Comparison of ENCODE assay signal across 8 cellular contexts in genomic region chr11:64742940-64743590, GRCh38. TPM values are rescaled to one million over a fixed set of nuclear protein-coding genes. Genes with fewer than 3 reads are reported as not detected.
DNase-seq lines count a peak whose midpoint lies in the region; ATAC-seq and TF ChIP-seq lines count a peak whose summit lies in the region.

No MANE protein-coding gene starts in this region.

- peaks cover 0 to 4% of the 10 kb centered on the region in 2 donors for H3K27me3 ChIP-seq in Peyer's patch
- H3K27me3 ChIP-seq in parathyroid adenoma (ENCODE audit: control insufficient read depth, insufficient read depth, low read length), result no peaks in the 10 kb centered on the region
- peaks cover 0 to 9% (median 0%) of the 10 kb centered on the region in 4 donors for H3K27me3 ChIP-seq in upper lobe of left lung

- DNase-seq in AG08396 (ENCODE audit: low spot score), result peak; percentile 94
- peak; percentile 5 for DNase-seq in GOT3 (lab: John Stamatoyannopoulos, UW)
- DNase-seq in Peyer's patch, result peak; percentile 72 to 89 (median 86)
- DNase-seq in activated naive CD4-positive, alpha-beta T cell treated with Interleukin-2 at 50 U/mL for 16 hours, result peak; percentile 82
- peak; percentile 93 for DNase-seq in Right ventricle myocardium inferior (ENCODE audit: missing footprints)
- DNase-seq in upper lobe of left lung, result peak; percentile 87 to 97

- H3K27ac ChIP-seq in Peyer's patch, result peak overlapping the region; percentile 83 to 98 (median 88)
- H3K27ac ChIP-seq in parathyroid adenoma, result peak overlapping the region; percentile 11
- peak overlapping the region; percentile 83 to 97 (median 92) for H3K27ac ChIP-seq in upper lobe of left lung

- TF ChIP-seq EP300 in upper lobe of left lung (IDR thresholded peaks at IDR 0.05), result no peak

- H2AFZ ChIP-seq in parathyroid adenoma, result peak overlapping the region; percentile 38

- no peak overlapping the region for H3K9ac ChIP-seq in parathyroid adenoma

- WGBS in upper lobe of left lung, 2 donors, result 0 to 1% methylated on average over 3 to 21 of the region's 53 CpGs

- peak overlapping the region; percentile 59 to 78 (median 62) for H3K4me3 ChIP-seq in Peyer's patch
- peak overlapping the region; percentile 52 for H3K4me3 ChIP-seq in parathyroid adenoma (ENCODE audit: low read depth, low read length)
- H3K4me3 ChIP-seq in upper lobe of left lung, result peak overlapping the region; percentile 56 to 64 (median 58)

- H3K4me1 ChIP-seq in Peyer's patch (peaks cover 0 to 44% (median 5%) of the 10 kb centered on the region in 4 donors), parathyroid adenoma (no peaks in the 10 kb centered on the region), upper lobe of left lung (peaks cover 28 to 58% (median 43%) of the 10 kb centered on the region in 4 donors)

- H3K79me2 ChIP-seq in parathyroid adenoma, result no peaks in the 10 kb centered on the region

- ATAC-seq in Right ventricle myocardium inferior, result peak; percentile 62
- peak; percentile 76 to 82 for ATAC-seq in upper lobe of left lung (ENCODE audit: low FRiP score in 2 of 2)
- ATAC-seq in GM18909 (IDR thresholded peaks at IDR 0.05; ENCODE audit: poor library complexity, unreplicated experiment), result no peak

- peak overlapping the region; percentile 68 for H3K4me2 ChIP-seq in parathyroid adenoma (ENCODE audit: low read length)

- intact Hi-C loops in Right ventricle myocardium inferior (cut with DNase I), result loop anchor here (2.0 kb wide), 1 partner anchor 36 kb away; the partner anchor contains the start of gene SF1

- TF ChIP-seq CTCF in Peyer's patch (IDR thresholded peaks at IDR 0.05) (peak; percentile 74 to 93 (median 80)), parathyroid adenoma (IDR thresholded peaks at IDR 0.05) (peak; percentile 65), upper lobe of left lung (IDR thresholded peaks at IDR 0.05) (peak; percentile 88 to 96 (median 92))

- no peaks in the 10 kb centered on the region for H3K9me3 ChIP-seq in Peyer's patch
- H3K9me3 ChIP-seq in parathyroid adenoma (ENCODE audit: control insufficient read depth, low read length), result no peaks in the 10 kb centered on the region
- H3K9me3 ChIP-seq in upper lobe of left lung, result no peaks in the 10 kb centered on the region

- no peak for TF ChIP-seq POLR2A in Peyer's patch (IDR thresholded peaks at IDR 0.05)
- no peak for TF ChIP-seq POLR2A in upper lobe of left lung (IDR thresholded peaks at IDR 0.05)

- no peaks in the 10 kb centered on the region for H3K36me3 ChIP-seq in Peyer's patch
- H3K36me3 ChIP-seq in parathyroid adenoma (ENCODE audit: control insufficient read depth, insufficient read depth, low read length), result no peaks in the 10 kb centered on the region
- peaks cover 0 to 9% (median 5%) of the 10 kb centered on the region in 4 donors for H3K36me3 ChIP-seq in upper lobe of left lung

RNA-seq across cellular contexts. Expression of gene RASGRP2, which starts 0.9 kb away (rescaled TPM):
- 100 to 1,000 TPM in 1 of 4 donors, 10 to 100 TPM in 3; 11.5 to 210 (median 16.0) TPM for total RNA-seq in Peyer's patch
- 46.8 TPM for total RNA-seq in Right ventricle myocardium inferior
- 10 to 100 TPM; 20.5 to 80.7 (median 33.9) TPM for total RNA-seq in upper lobe of left lung

RNA-seq across cellular contexts. Expression of gene PYGM, which starts 16.7 kb away (rescaled TPM):
- total RNA-seq in Peyer's patch (1 to 10 TPM in 3 of 4 donors, not detected in 1; 2.4 to 5.0 (median 2.5) TPM), Right ventricle myocardium inferior (179 TPM), upper lobe of left lung (1 to 10 TPM; 1.0 to 3.7 (median 1.5) TPM)

RNA-seq across cellular contexts. Expression of gene NRXN2, which starts 20.1 kb away (rescaled TPM):
- total RNA-seq in Peyer's patch (1 to 10 TPM; 1.6 to 4.2 (median 3.0) TPM), Right ventricle myocardium inferior (1.9 TPM), upper lobe of left lung (10 to 100 TPM in 1 of 6 donors, 1 to 10 TPM in 2, under 1 TPM in 1, not detected in 2; 0.59 to 21.6 (median 2.9) TPM)

RNA-seq across cellular contexts. Expression of gene SF1, which starts 35.3 kb away (rescaled TPM):
- 100 to 1,000 TPM; 247 to 621 (median 392) TPM for total RNA-seq in Peyer's patch
- total RNA-seq in Right ventricle myocardium inferior, result 172 TPM
- total RNA-seq in upper lobe of left lung, result 100 to 1,000 TPM; 231 to 625 (median 265) TPM

RNA-seq across cellular contexts. Expression of gene MAP4K2, which starts 59.9 kb away (rescaled TPM):
- total RNA-seq in Peyer's patch (10 to 100 TPM in 3 of 4 donors, 1 to 10 TPM in 1; 3.3 to 34.7 (median 20.3) TPM), Right ventricle myocardium inferior (11.3 TPM), upper lobe of left lung (10 to 100 TPM; 19.0 to 84.7 (median 29.2) TPM)

Comparison
In these comparisons a context has a peak if more than half of its experiments do, and no peak if none do; other contexts are left out.
1. DNase-seq: peak in every context shown above with its lines; median percentile 94 in AG08396; 93 in Right ventricle myocardium inferior; 92 in upper lobe of left lung; 86 in Peyer's patch; 82 in activated naive CD4-positive, alpha-beta T cell treated with Interleukin-2 at 50 U/mL for 16 hours; 5 in GOT3.
2. H3K27ac ChIP-seq: peak in every context shown above with its lines; median percentile 92 in upper lobe of left lung; 88 in Peyer's patch; 11 in parathyroid adenoma.
3. RNA of gene PYGM, which starts 16.7 kb away (total RNA-seq): 179 TPM in Right ventricle myocardium inferior (single experiment); 2.4 to 5.0 TPM in Peyer's patch and 1.0 to 3.7 TPM in upper lobe of left lung; every median in the first group is over 10 times any median in the second.
4. Peak in every context shown above with its lines, with median percentiles within 50 percentile points of each other: H3K4me3 ChIP-seq and CTCF ChIP-seq.